Comparison of ENCODE assay signal across 1 cellular context in the genomic region with DNA sequence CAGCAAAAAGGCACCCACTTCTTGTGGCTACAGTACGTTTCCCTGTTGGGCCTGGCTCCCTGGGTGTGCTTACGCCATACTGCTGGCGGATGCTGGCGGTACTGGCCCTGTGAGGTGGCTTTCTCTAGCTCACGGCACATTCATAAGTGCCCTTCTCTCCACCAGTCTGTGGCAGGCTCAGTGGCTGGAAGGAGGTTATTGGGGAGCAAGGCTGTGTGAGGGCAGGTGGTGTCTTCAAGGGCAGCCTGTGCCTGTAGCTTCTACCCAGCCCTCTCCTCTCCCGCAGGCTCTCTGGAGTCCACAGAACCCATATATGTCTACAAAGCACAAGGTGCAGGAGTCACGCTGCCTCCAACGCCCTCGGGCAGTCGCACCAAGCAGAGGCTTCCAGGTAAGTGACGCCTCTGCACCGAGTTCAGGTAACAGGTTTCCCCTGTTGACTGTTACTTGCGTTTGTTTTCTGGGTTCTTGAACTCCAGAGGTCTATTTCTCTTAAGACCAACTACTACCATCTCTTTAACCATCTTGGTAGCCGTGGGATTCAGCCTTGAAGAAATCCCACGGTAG.
TF ChIP-seq lines count a peak whose summit lies in the region.

No MANE protein-coding gene starts in this region.

TF ChIP-seq in GM12878, 131 proteins besides CTCF, POLR2A, EP300 and RAD21:
- TF ChIP-seq WRNIP1 (IDR thresholded peaks at IDR 0.05; ENCODE audit: borderline replicate concordance, low read depth, low read length) (no peak), RELA (IDR thresholded peaks at IDR 0.05; ENCODE audit: borderline replicate concordance, partially characterized antibody) (no peak), BACH1 (IDR thresholded peaks at IDR 0.05; ENCODE audit: borderline replicate concordance) (no peak), SUZ12 (IDR thresholded peaks at IDR 0.05; ENCODE audit: unreplicated experiment) (no peak), DPF2 (IDR thresholded peaks at IDR 0.05) (no peak), ZNF207 (IDR thresholded peaks at IDR 0.05; ENCODE audit: borderline replicate concordance) (no peak), CEBPZ (IDR thresholded peaks at IDR 0.05; ENCODE audit: low read depth, low read length) (no peak), E4F1 (IDR thresholded peaks at IDR 0.05; ENCODE audit: borderline replicate concordance, partially characterized antibody) (no peak), POLR2AphosphoS2 (IDR thresholded peaks at IDR 0.05; ENCODE audit: low read depth, low read length) (no peak), IKZF1 (conservative IDR thresholded peaks at IDR 0.05) (no peak), LARP7 (IDR thresholded peaks at IDR 0.05) (no peak), SIX5 (IDR thresholded peaks at IDR 0.05; ENCODE audit: low read depth, low read length, severe bottlenecking) (no peak), ZZZ3 (IDR thresholded peaks at IDR 0.05; ENCODE audit: control insufficient read depth, insufficient read length, low read depth) (no peak), NFXL1 (IDR thresholded peaks at IDR 0.05; ENCODE audit: borderline replicate concordance) (no peak)
TF ChIP-seq in GM12878: peak in this region for 0.
